21 cellular contexts compared by ENCODE assay signal in the genomic region with DNA sequence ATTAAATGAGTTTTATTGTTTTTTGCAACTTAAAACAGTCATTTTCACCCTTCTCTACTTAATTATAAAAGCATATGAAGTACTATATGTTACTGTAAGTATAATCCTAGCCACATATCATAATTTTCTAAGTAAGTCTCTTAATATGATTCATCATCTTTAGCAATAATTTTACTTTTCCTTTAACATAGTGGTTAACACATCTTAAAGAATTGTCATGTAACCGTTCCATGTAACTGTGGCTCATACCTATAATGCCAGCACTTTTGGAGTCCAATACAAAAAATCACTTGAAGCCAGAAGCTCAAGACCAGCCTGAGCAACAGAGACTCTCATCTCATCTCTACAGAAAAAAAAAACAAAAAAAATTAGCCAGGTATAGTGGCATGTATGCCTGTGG.
"Had no signal": no experiment of that assay in that cellular context is flagged by ENCODE, and none has a peak within 500 bp of the region (broad histone marks: within the 10 kb centered on the region; RNA-seq: fewer than 3 reads in every experiment).

No MANE protein-coding gene starts in this region.

- H3K9ac ChIP-seq: neural progenitor cell, parathyroid adenoma had no signal

- H3K27me3 Mint-ChIP-seq: memory B cell, progenitor cell of endocrine pancreas, type B pancreatic cell had no signal

- H3K4me3 Mint-ChIP-seq: memory B cell, nephron, neural progenitor cell, type B pancreatic cell had no signal

- ATAC-seq: left lobe of liver, right lobe of liver had no signal

- H3K36me3 ChIP-seq: neural progenitor cell, right lobe of liver, tibial artery had no signal

- H3K4me1 Mint-ChIP-seq: memory B cell, nephron had no signal

- H3K27ac Mint-ChIP-seq: memory B cell, nephron, neural progenitor cell, progenitor cell of endocrine pancreas, type B pancreatic cell had no signal

- H3K36me3 Mint-ChIP-seq: memory B cell, neural progenitor cell, type B pancreatic cell had no signal

- H3K79me2 ChIP-seq: parathyroid adenoma had no signal

- H3K4me2 ChIP-seq: neural progenitor cell had no signal

- DNase-seq: dermis blood vessel endothelial cell; effector memory CD4-positive, alpha-beta T cell; erythroblast; kidney; right lobe of liver; small intestine; stimulated activated CD4-positive, alpha-beta T cell treated with anti-CD3 and anti-CD28 coated beads, Interleukin-15, amount 100 ng/mL, for 24 hours; stimulated activated CD4-positive, alpha-beta T cell treated with anti-CD3 and anti-CD28 coated beads, Interleukin-2, amount 100 ng/mL, for 48 hours; stimulated activated naive CD4-positive, alpha-beta T cell; substantia nigra; testis; tibial artery had no signal

- H3K27me3 ChIP-seq: neural progenitor cell, right lobe of liver, testis, tibial artery had no signal

- H3K27ac ChIP-seq: coronary artery, neural progenitor cell, parathyroid adenoma, right lobe of liver, testis, tibial artery had no signal

- H3K9me3 Mint-ChIP-seq: memory B cell, nephron, neural progenitor cell, type B pancreatic cell had no signal

- H2AFZ ChIP-seq: neural progenitor cell, parathyroid adenoma had no signal

- H3K4me3 ChIP-seq: coronary artery, lung, neural progenitor cell, right lobe of liver, testis, tibial artery had no signal

- H3K9me3 ChIP-seq: right lobe of liver, testis, tibial artery had no signal

- H3K4me1 ChIP-seq: neural progenitor cell, parathyroid adenoma had no signal
